In the genomic region with DNA sequence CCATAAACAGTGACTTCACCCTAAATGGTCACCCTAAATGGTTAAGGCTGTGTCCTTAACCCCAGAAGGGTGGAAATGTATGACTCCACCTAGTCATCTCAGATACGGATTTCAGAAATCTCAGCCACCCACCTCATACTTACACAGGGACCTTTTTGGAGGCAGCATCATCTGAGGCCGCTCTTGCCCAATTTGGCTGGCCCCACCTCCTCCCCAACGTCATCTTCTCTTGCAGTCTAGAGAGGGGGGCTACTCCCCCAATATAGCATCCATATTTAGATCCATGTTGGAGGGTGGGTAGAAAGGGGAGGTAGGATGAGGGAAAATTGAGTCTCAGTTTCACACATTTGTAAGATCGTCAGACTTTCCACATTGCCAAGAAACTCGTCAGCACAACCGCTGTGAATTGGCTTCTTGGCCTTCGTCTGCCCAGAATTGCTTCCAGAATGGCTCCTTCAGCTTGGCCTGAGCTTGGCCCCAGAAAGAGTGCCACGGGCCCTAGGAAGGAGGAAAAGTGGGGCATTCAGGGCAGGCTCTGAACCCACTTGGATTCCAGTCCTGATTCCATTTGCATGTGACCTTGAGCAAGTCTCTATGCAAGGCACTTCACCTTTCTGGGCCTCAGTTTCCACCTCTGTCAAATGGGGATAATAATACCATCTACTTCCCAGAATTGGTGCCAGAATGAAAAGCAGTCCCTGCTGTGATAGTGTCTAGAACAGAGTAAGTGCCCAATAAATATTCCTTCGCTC, we compare ENCODE assay signal across 23 cellular contexts. TPM values are rescaled to one million over a fixed set of nuclear protein-coding genes. Genes with fewer than 3 reads are reported as not detected.
A peak's percentile ranks its signal among the peaks of the same experiment; 100 is the strongest.
DNase-seq lines count a peak whose midpoint lies in the region; ATAC-seq and TF ChIP-seq lines count a peak whose summit lies in the region.
"Had no signal": no experiment of that assay in that cellular context is flagged by ENCODE, and none has a peak within 500 bp of the region (broad histone marks: within the 10 kb centered on the region; RNA-seq: fewer than 3 reads in every experiment).

No MANE protein-coding gene starts in this region.

- peak in 1 of 2 donors; percentile 7 for ATAC-seq in right cardiac atrium
- no peak for ATAC-seq in left cardiac atrium
- no peak for ATAC-seq in T-helper 17 cell
- ATAC-seq in HG03025 (IDR thresholded peaks at IDR 0.05; ENCODE audit: low FRiP score, unreplicated experiment): no peak
- no peak for ATAC-seq in activated CD8-positive, alpha-beta memory T cell treated with anti-CD3 and anti-CD28 coated beads, Interleukin-2, amount 10 ng/mL, durations not matched to agents 7 days and 5 days
- ATAC-seq: GM12878 had no signal

- 61% methylated on average over 9 of the region's 9 CpGs for WGBS in right cardiac atrium

- H3K4me1 Mint-ChIP-seq in T-helper 17 cell: peaks cover 19% of the 10 kb centered on the region
- peaks cover 14% of the 10 kb centered on the region for H3K4me1 Mint-ChIP-seq in activated CD8-positive, alpha-beta memory T cell treated with anti-CD3 and anti-CD28 coated beads, Interleukin-2, amount 10 ng/mL, durations not matched to agents 7 days and 5 days

- no peak overlapping the region for H3K27ac ChIP-seq in right cardiac atrium (ENCODE audit: low read length)
- H3K27ac ChIP-seq in subcutaneous abdominal adipose tissue (ENCODE audit: low read depth, low read length): peak overlapping the region; percentile 88
- H3K27ac ChIP-seq: Peyer's patch, SJCRH30 had no signal

- TF ChIP-seq CTCF in fibroblast of mammary gland (conservative IDR thresholded peaks at IDR 0.05; ENCODE audit: control insufficient read depth, insufficient read depth, low read depth, low read length): no peak

- peak overlapping the region; percentile 66 for H3K4me3 Mint-ChIP-seq in T-helper 17 cell
- no peak overlapping the region for H3K4me3 Mint-ChIP-seq in activated CD8-positive, alpha-beta memory T cell treated with anti-CD3 and anti-CD28 coated beads, Interleukin-2, amount 10 ng/mL, durations not matched to agents 7 days and 5 days
- H3K4me3 Mint-ChIP-seq: B cell, CD14-positive monocyte had no signal

- peak overlapping the region in 3 of 5 donors; percentile 3 to 48 (median 9) for H3K9ac ChIP-seq in subcutaneous abdominal adipose tissue (ENCODE audit: low read length in 5 of 5)

- H3K9me3 Mint-ChIP-seq in activated CD8-positive, alpha-beta memory T cell treated with anti-CD3 and anti-CD28 coated beads, Interleukin-2, amount 10 ng/mL, durations not matched to agents 7 days and 5 days (ENCODE audit: low read depth): no peaks in the 10 kb centered on the region
- H3K9me3 Mint-ChIP-seq: CD14-positive monocyte, IgD-negative memory B cell had no signal

- H3K27me3 Mint-ChIP-seq in T-helper 17 cell: peaks cover 4% of the 10 kb centered on the region
- peaks cover 16% of the 10 kb centered on the region for H3K27me3 Mint-ChIP-seq in activated CD8-positive, alpha-beta memory T cell treated with anti-CD3 and anti-CD28 coated beads, Interleukin-2, amount 10 ng/mL, durations not matched to agents 7 days and 5 days
- H3K27me3 Mint-ChIP-seq: IgD-negative memory B cell had no signal

- H3K27me3 ChIP-seq in right cardiac atrium (ENCODE audit: control insufficient read depth, insufficient read depth): no peaks in the 10 kb centered on the region
- peaks cover 0 to 5% (median 0%) of the 10 kb centered on the region in 5 donors for H3K27me3 ChIP-seq in subcutaneous abdominal adipose tissue (ENCODE audit: control insufficient read depth in 5 of 5, insufficient read depth in 4 of 5, low read length in 5 of 5)
- H3K27me3 ChIP-seq: Peyer's patch had no signal

- intact Hi-C loops in right cardiac atrium (cut with DNase I): loop anchor here in 3 of 4 donors (2.0 to 10.0 kb wide), 6 partner anchors 111 to 403 kb away; no protein-coding TSS in a partner anchor
- intact Hi-C loops in left cardiac atrium (cut with DNase I): loop anchor here (2.0 to 10.0 kb wide), 3 partner anchors 111 to 399 kb away; no protein-coding TSS in a partner anchor

- peak overlapping the region; percentile 43 for H3K27ac Mint-ChIP-seq in T-helper 17 cell
- H3K27ac Mint-ChIP-seq in activated CD8-positive, alpha-beta memory T cell treated with anti-CD3 and anti-CD28 coated beads, Interleukin-2, amount 10 ng/mL, durations not matched to agents 7 days and 5 days: no peak overlapping the region
- H3K27ac Mint-ChIP-seq: B cell, CD14-positive monocyte, IgD-negative memory B cell had no signal

- DNase-seq in right cardiac atrium: peak in 2 of 3 donors; percentile 44 to 62
- DNase-seq in left cardiac atrium: no peak
- no peak for DNase-seq in T-helper 17 cell
- peak; percentile 14 for DNase-seq in fibroblast of mammary gland (ENCODE audit: low read depth)
- no peak for DNase-seq in activated CD8-positive, alpha-beta memory T cell treated with anti-CD3 and anti-CD28 coated beads, Interleukin-2, amount 10 ng/mL, durations not matched to agents 7 days and 5 days
- no peak for DNase-seq in activated CD8-positive, alpha-beta memory T cell treated with anti-CD3 and anti-CD28 coated beads, Interleukin-2, amount 50 U/mL, for 4 hours
- DNase-seq: DMS79 treated with DMSO at 0.1 percent for 48 hours, GOT3, HCEC 1CT, Karpas-422, NCI-H1694, NCI-H2081, NCI-H2171, NCI-H524 treated with DMSO at 0.1 percent for 48 hours, NCI-H82, Peyer's patch, SJCRH30 had no signal

- no peaks in the 10 kb centered on the region for H3K36me3 Mint-ChIP-seq in T-helper 17 cell (ENCODE audit: low read depth)
- no peaks in the 10 kb centered on the region for H3K36me3 Mint-ChIP-seq in activated CD8-positive, alpha-beta memory T cell treated with anti-CD3 and anti-CD28 coated beads, Interleukin-2, amount 10 ng/mL, durations not matched to agents 7 days and 5 days
- H3K36me3 Mint-ChIP-seq: CD14-positive monocyte, IgD-negative memory B cell had no signal

- H3K9me3 ChIP-seq in right cardiac atrium (ENCODE audit: control insufficient read depth, low read length) (no peaks in the 10 kb centered on the region), T-helper 17 cell (ENCODE audit: control insufficient read depth, low read length, poor library complexity, severe bottlenecking) (no peaks in the 10 kb centered on the region), subcutaneous abdominal adipose tissue (ENCODE audit: control insufficient read depth in 5 of 5, low read length in 5 of 5) (no peaks in the 10 kb centered on the region)
- H3K9me3 ChIP-seq: Peyer's patch, SJCRH30 had no signal

- H3K4me1 ChIP-seq in right cardiac atrium (ENCODE audit: control insufficient read depth, insufficient read depth, low read length) (no peaks in the 10 kb centered on the region), subcutaneous abdominal adipose tissue (ENCODE audit: control insufficient read depth in 5 of 5, insufficient read depth in 5 of 5, low read length in 5 of 5) (peaks cover 11 to 60% (median 45%) of the 10 kb centered on the region in 5 donors)
- H3K4me1 ChIP-seq: SJCRH30 had no signal

- H3K4me3 ChIP-seq in right cardiac atrium (ENCODE audit: low read length) (no peak overlapping the region), fibroblast of mammary gland (ENCODE audit: control insufficient read depth, low read depth, low read length) (no peak overlapping the region), subcutaneous abdominal adipose tissue (ENCODE audit: low read depth in 1 of 5, low read length in 5 of 5) (peak overlapping the region in 1 of 5 donors; percentile 4)
- H3K4me3 ChIP-seq: GM12878, Peyer's patch, SJCRH30 had no signal

- H3K36me3 ChIP-seq in subcutaneous abdominal adipose tissue (ENCODE audit: control insufficient read depth in 5 of 5, insufficient read depth in 5 of 5, low read length in 5 of 5): no peaks in the 10 kb centered on the region
- H3K36me3 ChIP-seq: Peyer's patch, SJCRH30 had no signal

- CTCF ChIA-PET in activated CD8-positive, alpha-beta memory T cell treated with anti-CD3 and anti-CD28 coated beads, Interleukin-2, amount 10 ng/mL, durations not matched to agents 7 days and 5 days (lab: Charles Lee): interaction anchor here (1.6 kb wide), 1 partner anchor 402 kb away, joined by 3 read pairs; no protein-coding TSS in a partner anchor

RNA-seq across cellular contexts. Expression of gene SLC35C1, which starts 31.5 kb away (rescaled TPM):
- 10 to 100 TPM in 1 of 4 donors, 1 to 10 TPM in 3; 7.6 to 11.4 (median 9.0) TPM for total RNA-seq in right cardiac atrium
- 7.3 TPM for polyA plus RNA-seq in right cardiac atrium
- total RNA-seq in left cardiac atrium: 10 to 100 TPM; 12.4 to 13.3 TPM
- 10 to 100 TPM in 1 of 2 donors, 1 to 10 TPM in 1; 7.9 to 12.6 TPM for total RNA-seq in T-helper 17 cell
- 10 to 100 TPM; 15.2 to 15.7 TPM for total RNA-seq in activated CD8-positive, alpha-beta memory T cell treated with anti-CD3 and anti-CD28 coated beads, Interleukin-2, amount 10 ng/mL, durations not matched to agents 7 days and 5 days

Comparison
In these comparisons a context has a peak if more than half of its experiments do, and no peak if none do; other contexts are left out.
1. DNase-seq: peak in right cardiac atrium (2 of 3) and fibroblast of mammary gland (single experiment); none in left cardiac atrium (single experiment), T-helper 17 cell (0 of 3), activated CD8-positive, alpha-beta memory T cell treated with anti-CD3 and anti-CD28 coated beads, Interleukin-2, amount 10 ng/mL, durations not matched to agents 7 days and 5 days (single experiment) and activated CD8-positive, alpha-beta memory T cell treated with anti-CD3 and anti-CD28 coated beads, Interleukin-2, amount 50 U/mL, for 4 hours (single experiment).